19 cellular contexts compared by ENCODE assay signal in the genomic region with DNA sequence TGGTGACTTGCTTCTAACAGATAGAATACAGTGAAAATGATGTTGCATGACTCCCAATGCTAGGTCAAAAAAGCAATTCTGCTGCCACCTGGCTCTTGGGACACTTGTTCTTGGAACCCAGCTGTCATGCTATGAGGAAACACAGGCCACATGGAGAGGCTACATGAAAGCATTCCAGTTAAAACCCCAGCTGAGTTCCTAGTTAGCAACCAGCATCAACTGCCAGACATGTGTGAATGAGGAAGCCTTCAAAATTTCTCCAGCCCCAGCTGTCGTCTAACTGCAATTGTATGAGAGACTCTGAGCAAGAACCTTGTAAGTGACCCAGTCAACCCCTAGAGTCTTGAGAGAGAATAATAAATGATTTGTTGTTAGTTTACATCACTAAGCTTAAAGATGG.
A peak's percentile ranks its signal among the peaks of the same experiment; 100 is the strongest.
DNase-seq lines count a peak whose midpoint lies in the region; ATAC-seq, FAIRE-seq and TF ChIP-seq lines count a peak whose summit lies in the region.
"Had no signal": no experiment of that assay in that cellular context is flagged by ENCODE, and none has a peak within 500 bp of the region (broad histone marks: within the 10 kb centered on the region; RNA-seq: fewer than 3 reads in every experiment).

No MANE protein-coding gene starts in this region.

- H2BK15ac ChIP-seq in H1 (ENCODE audit: low read length) (no peak overlapping the region), mesendoderm (replicated peaks; ENCODE audit: low read depth) (no peak overlapping the region)

- CTCF ChIA-PET in H1 (lab: Charles Lee; ENCODE audit: partially characterized antibody): interaction anchor here (1.6 kb wide), 1 partner anchor 103 kb away, joined by 3 read pairs; no protein-coding TSS in a partner anchor

- H3K4me1 ChIP-seq in H1 (replicated peaks in 1 of 4; ENCODE audit: control insufficient read depth in 3 of 4, insufficient read depth in 4 of 4, low read length in 3 of 4): no peaks in the 10 kb centered on the region
- no peaks in the 10 kb centered on the region for H3K4me1 ChIP-seq in mesendoderm (ENCODE audit: control insufficient read depth, low read depth, low read length)
- H3K4me1 ChIP-seq in breast epithelium: no peaks in the 10 kb centered on the region
- H3K4me1 ChIP-seq: Caco-2, SJSA1 had no signal

- H2BK120ac ChIP-seq in H1 (replicated peaks; ENCODE audit: low read depth, low read length) (no peak overlapping the region), mesendoderm (ENCODE audit: low read depth, low read length) (no peak overlapping the region)

- no peaks in the 10 kb centered on the region for H3K23me2 ChIP-seq in H1 (ENCODE audit: low read depth, low read length)

- no peak overlapping the region for H3K14ac ChIP-seq in H1 (ENCODE audit: insufficient read length)

- H2BK5ac ChIP-seq in H1 (ENCODE audit: low read depth, low read length) (no peak overlapping the region), mesendoderm (ENCODE audit: low read length) (no peak overlapping the region)

- H3K23ac ChIP-seq in H1 (ENCODE audit: insufficient read length) (no peak overlapping the region), mesendoderm (ENCODE audit: low read length) (no peak overlapping the region)

- H3K4ac ChIP-seq in H1 (replicated peaks; ENCODE audit: insufficient read length, low read depth, low read length) (no peak overlapping the region), mesendoderm (ENCODE audit: low read depth, low read length) (no peak overlapping the region)

- H3K79me1 ChIP-seq in H1 (ENCODE audit: low read depth, low read length) (no peaks in the 10 kb centered on the region), mesendoderm (ENCODE audit: low read length) (no peaks in the 10 kb centered on the region)

- H2BK12ac ChIP-seq in H1 (ENCODE audit: low read depth, low read length): no peak overlapping the region

- DNase-seq in ELF-1 (ENCODE audit: low read depth, low spot score): peak; percentile 83
- DNase-seq in LHCN-M2 (ENCODE audit: low read depth): peak; percentile 2
- no peak for DNase-seq in H1 (ENCODE audit: low read depth in 1 of 2, low spot score in 2 of 2)
- peak; percentile 82 for DNase-seq in mesendoderm
- DNase-seq in iPS-NIHi11 (ENCODE audit: low spot score): no peak
- DNase-seq in breast epithelium (ENCODE audit: low spot score in 2 of 2): no peak
- DNase-seq: Caco-2; CD4-positive, CD25-positive, alpha-beta regulatory T cell; DMS53; NCI-H187; NCI-H345; NCI-H69; OCI-M1; RPMI8226 had no signal

- POLR2A ChIA-PET in H1 (lab: Charles Lee; ENCODE audit: partially characterized antibody): no interaction called here

- no peaks in the 10 kb centered on the region for H4K20me1 ChIP-seq in H1 (replicated peaks in 1 of 2; ENCODE audit: control insufficient read depth in 1 of 2, insufficient read depth in 2 of 2, low read length in 2 of 2)

- H3K79me2 ChIP-seq in H1 (ENCODE audit: control insufficient read depth in 1 of 2, insufficient read depth in 2 of 2, low read length in 2 of 2) (no peaks in the 10 kb centered on the region), mesendoderm (ENCODE audit: control insufficient read depth, insufficient read depth, low read length) (no peaks in the 10 kb centered on the region)

- H3K9ac ChIP-seq in H1 (replicated peaks in 1 of 4; ENCODE audit: extremely low read depth in 1 of 4, low read depth in 3 of 4, low read length in 3 of 4): no peak overlapping the region
- no peak overlapping the region for H3K9ac ChIP-seq in mesendoderm (ENCODE audit: low read length)

- TF ChIP-seq EP300 in H1 (IDR thresholded peaks at IDR 0.05; ENCODE audit: borderline replicate concordance in 1 of 2, low read depth in 2 of 2, low read length in 2 of 2): no peak

- H4K8ac ChIP-seq in H1 (ENCODE audit: extremely low read depth, insufficient read depth, low read length) (no peak overlapping the region), mesendoderm (ENCODE audit: low read depth, low read length) (no peak overlapping the region)

- H3K4me3 ChIP-seq in H1 (ENCODE audit: extremely low read depth in 1 of 4, insufficient read depth in 2 of 4, low read depth in 3 of 4, low read length in 4 of 4): no peak overlapping the region
- no peak overlapping the region for H3K4me3 ChIP-seq in mesendoderm (ENCODE audit: low read length)
- no peak overlapping the region for H3K4me3 ChIP-seq in breast epithelium
- H3K4me3 ChIP-seq: SJSA1 had no signal

- no peak overlapping the region for H3K4me2 ChIP-seq in H1 (ENCODE audit: insufficient read depth in 1 of 2, low read depth in 2 of 2, low read length in 2 of 2)
- H3K4me2 ChIP-seq in mesendoderm (ENCODE audit: low read length): no peak overlapping the region

- H3K36me3 ChIP-seq in H1 (ENCODE audit: control insufficient read depth in 2 of 4, insufficient read depth in 4 of 4, low read length in 3 of 4) (no peaks in the 10 kb centered on the region), mesendoderm (ENCODE audit: control insufficient read depth, insufficient read depth, low read length) (no peaks in the 10 kb centered on the region), breast epithelium (no peaks in the 10 kb centered on the region)
- H3K36me3 ChIP-seq: SJSA1 had no signal

- H3K27me3 ChIP-seq in H1 (replicated peaks in 1 of 4; ENCODE audit: control insufficient read depth in 3 of 4, extremely low read depth in 1 of 4, insufficient read depth in 3 of 4, low read length in 3 of 4): no peaks in the 10 kb centered on the region
- H3K27me3 ChIP-seq in mesendoderm (ENCODE audit: insufficient read depth, low read length, poor library complexity): no peaks in the 10 kb centered on the region
- peaks cover 0 to 15% of the 10 kb centered on the region in 2 donors for H3K27me3 ChIP-seq in breast epithelium
- H3K27me3 ChIP-seq: SJSA1 had no signal

- no peak overlapping the region for H3K56ac ChIP-seq in H1 (replicated peaks; ENCODE audit: insufficient read length, low read depth, low read length)
- H3K56ac ChIP-seq in mesendoderm (ENCODE audit: low read length): no peak overlapping the region

- WGBS in H1 (ENCODE audit: extremely low coverage in 1 of 2, insufficient coverage in 1 of 2, insufficient read length in 1 of 2, insufficient replicate concordance in 2 of 2, low coverage in 1 of 2, low lambda C conversion rate in 2 of 2, missing lambda C conversion rate in 1 of 2), 2 experiments: 100% methylated on average over 1 of the region's 1 CpG; no CpG with 5 or more reads in 1 of the 2 experiments
- WGBS in mesendoderm (ENCODE audit: extremely low coverage, insufficient coverage, low lambda C conversion rate): no CpG with 5 or more reads among the region's 1 CpG

- no peak for TF ChIP-seq POLR2A in H1 (IDR thresholded peaks at IDR 0.05; ENCODE audit: control extremely low read depth in 1 of 2, low read depth in 2 of 2, low read length in 2 of 2)
- no peak for TF ChIP-seq POLR2A in breast epithelium (IDR thresholded peaks at IDR 0.05)

- H4K5ac ChIP-seq in H1 (ENCODE audit: insufficient read length, low read depth, low read length) (no peak overlapping the region), mesendoderm (ENCODE audit: low read length) (no peak overlapping the region)

- no peak for TF ChIP-seq CTCF in H1 (IDR thresholded peaks at IDR 0.05; ENCODE audit: control extremely low read depth in 1 of 3, insufficient read depth in 1 of 3, low read depth in 1 of 3, low read length in 3 of 3)
- TF ChIP-seq CTCF in breast epithelium (IDR thresholded peaks at IDR 0.05): no peak

- no peak for ATAC-seq in HG03442 (IDR thresholded peaks at IDR 0.05; ENCODE audit: unreplicated experiment)
- ATAC-seq: HCT116 had no signal

- no peak for TF ChIP-seq RAD21 in H1 (IDR thresholded peaks at IDR 0.05 in 1 of 2, conservative IDR thresholded peaks at IDR 0.05 in 1 of 2; ENCODE audit: low read depth in 2 of 2, low read length in 2 of 2)

- FAIRE-seq in H1 (lab: Jason Lieb, UNC): peak; percentile 74
- FAIRE-seq: HTR-8/SVneo had no signal

- no peak overlapping the region for H4K91ac ChIP-seq in H1 (replicated peaks; ENCODE audit: insufficient read length, low read length)

- H3K18ac ChIP-seq in H1 (ENCODE audit: extremely low read depth, low read length) (no peak overlapping the region), mesendoderm (ENCODE audit: low read length) (no peak overlapping the region)

- H2AFZ ChIP-seq in H1 (ENCODE audit: low read length): no peak overlapping the region

- H2AK5ac ChIP-seq in H1 (ENCODE audit: low read depth, low read length): no peak overlapping the region
- no peak overlapping the region for H2AK5ac ChIP-seq in mesendoderm (ENCODE audit: low read length)

- no peak overlapping the region for H2BK20ac ChIP-seq in H1 (ENCODE audit: low read length)

- intact Hi-C loops in breast epithelium (cut with DNase I; ENCODE audit: low total_unique reads): no loop called here

- H3K27ac ChIP-seq in H1 (ENCODE audit: low read depth, low read length): no peak overlapping the region
- no peak overlapping the region for H3K27ac ChIP-seq in mesendoderm (ENCODE audit: low read depth, low read length)
- H3K27ac ChIP-seq in breast epithelium: no peak overlapping the region
- H3K27ac ChIP-seq: HL-60, SJSA1 had no signal

- H3K9me3 ChIP-seq in H1 (ENCODE audit: insufficient read depth in 2 of 2, low read depth in 1 of 2, low read length in 1 of 2) (no peaks in the 10 kb centered on the region), breast epithelium (no peaks in the 10 kb centered on the region)
- H3K9me3 ChIP-seq: Caco-2, SJSA1 had no signal

TF ChIP-seq in H1, 55 proteins besides CTCF, POLR2A, EP300 and RAD21:
- TF ChIP-seq KDM1A (IDR thresholded peaks at IDR 0.05; ENCODE audit: borderline replicate concordance, low read length) (no peak), PHF8 (conservative IDR thresholded peaks at IDR 0.05; ENCODE audit: low read depth, low read length) (no peak), POU5F1 (IDR thresholded peaks at IDR 0.05; ENCODE audit: low read depth, low read length) (no peak), EZH2 (IDR thresholded peaks at IDR 0.05; ENCODE audit: low read depth, low read length, severe bottlenecking) (no peak), TAF7 (optimal IDR thresholded peaks at IDR 0.05; ENCODE audit: borderline replicate concordance, low read depth, low read length) (no peak), TBP (IDR thresholded peaks at IDR 0.05; ENCODE audit: low read depth, low read length) (no peak), RBBP5 (IDR thresholded peaks at IDR 0.05; ENCODE audit: borderline replicate concordance, low read depth, low read length) (no peak), TCF12 (IDR thresholded peaks at IDR 0.05; ENCODE audit: low read depth, low read length) (no peak)

Comparison
In these comparisons a context has a peak if more than half of its experiments do, and no peak if none do; other contexts are left out.
1. DNase-seq: peak in ELF-1 (single experiment), LHCN-M2 (single experiment) and mesendoderm (single experiment); none in H1 (0 of 2), iPS-NIHi11 (single experiment) and breast epithelium (0 of 2).